9 cellular contexts compared by ENCODE assay signal in the genomic region with DNA sequence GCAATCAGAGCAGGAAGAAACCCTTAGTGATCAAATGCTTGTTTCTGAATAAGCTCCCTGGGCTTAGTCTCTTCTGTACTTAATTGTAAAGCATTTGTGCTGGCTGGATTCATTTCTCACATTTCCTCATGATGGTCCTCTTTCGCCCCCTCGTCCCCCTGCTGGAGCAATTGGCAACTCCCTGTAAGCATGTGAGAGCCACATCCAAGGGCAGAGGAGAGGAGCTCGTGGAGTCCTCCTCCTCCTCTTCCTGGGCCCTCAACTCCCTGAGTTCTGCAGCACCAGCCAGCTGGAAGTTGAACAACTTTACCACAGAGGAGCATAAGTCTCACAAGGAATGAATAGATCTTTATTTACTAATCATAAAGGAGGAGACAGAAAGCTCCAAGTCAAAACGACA. TPM values are rescaled to one million over a fixed set of nuclear protein-coding genes. Genes with fewer than 3 reads are reported as not detected.
DNase-seq lines count a peak whose midpoint lies in the region; ATAC-seq and TF ChIP-seq lines count a peak whose summit lies in the region.
"Had no signal": no experiment of that assay in that cellular context is flagged by ENCODE, and none has a peak within 500 bp of the region (broad histone marks: within the 10 kb centered on the region; RNA-seq: fewer than 3 reads in every experiment).

No MANE protein-coding gene starts in this region.

- no TSS peak for BruUV-seq in Panc1 (replicated peaks; lab: Mats Ljungman, UMichigan)

- H3K9me3 ChIP-seq in Panc1 (ENCODE audit: control insufficient read depth, insufficient read depth, low read depth, low read length), result no peaks in the 10 kb centered on the region
- H3K9me3 ChIP-seq: gastrocnemius medialis had no signal

- ATAC-seq in Panc1, result peak; percentile 70
- no peak for ATAC-seq in HG02973 (IDR thresholded peaks at IDR 0.05; ENCODE audit: unreplicated experiment)
- ATAC-seq: gastrocnemius medialis had no signal

- no peaks in the 10 kb centered on the region; the same call in 1 of the 2 replicates for H3K36me3 ChIP-seq in Panc1 (ENCODE audit: control insufficient read depth, insufficient read depth, low read length)
- H3K36me3 ChIP-seq: gastrocnemius medialis had no signal

- DNase-seq in 8988T (peak; percentile 19), ELF-1 (ENCODE audit: low read depth, low spot score) (peak; percentile 27), Panc1 (ENCODE audit: low read depth, low spot score) (no peak), fibroblast of mammary gland (ENCODE audit: low read depth) (peak; percentile 11), GM03348 (ENCODE audit: low spot score) (no peak)
- no peak for DNase-seq in stimulated activated CD8-positive, alpha-beta memory T cell treated with anti-CD3 and anti-CD28 coated beads, Interleukin-4, amount 100 ng/mL, for 48 hours
- no peak for DNase-seq in activated naive CD4-positive, alpha-beta T cell treated with Interleukin-2 at 50 U/mL for 16 hours
- DNase-seq: gastrocnemius medialis had no signal

- H3K27ac ChIP-seq in Panc1 (ENCODE audit: low read length), result no peak overlapping the region
- H3K27ac ChIP-seq: gastrocnemius medialis had no signal

- H3K27me3 ChIP-seq in Panc1 (ENCODE audit: control insufficient read depth, insufficient read depth, low read length), result no peaks in the 10 kb centered on the region
- H3K27me3 ChIP-seq: gastrocnemius medialis had no signal

- CTCF ChIA-PET in Panc1 (lab: Charles Lee), result interaction anchor here (0.6 to 0.8 kb wide), 2 partner anchors 18 to 430 kb away, joined by 3 read pairs; no protein-coding TSS in a partner anchor

- no peak overlapping the region for H3K4me3 ChIP-seq in Panc1 (ENCODE audit: low read depth in 2 of 2, low read length in 2 of 2)
- no peak overlapping the region for H3K4me3 ChIP-seq in fibroblast of mammary gland (ENCODE audit: control insufficient read depth, low read depth, low read length)
- H3K4me3 ChIP-seq: gastrocnemius medialis had no signal

- TF ChIP-seq CTCF in Panc1 (IDR thresholded peaks at IDR 0.05) (peak; percentile 32; the same call in 1 of the 2 replicates), fibroblast of mammary gland (conservative IDR thresholded peaks at IDR 0.05; ENCODE audit: control insufficient read depth, insufficient read depth, low read depth, low read length) (peak; percentile 20)

- no peaks in the 10 kb centered on the region for H3K4me1 ChIP-seq in Panc1 (ENCODE audit: control insufficient read depth, insufficient read depth, low read length)
- H3K4me1 ChIP-seq: gastrocnemius medialis had no signal

- POLR2A ChIA-PET in Panc1 (lab: Charles Lee), result no interaction called here

- intact Hi-C loops in Panc1 (cut with micrococcal nuclease; ENCODE audit: unreplicated experiment), result no loop called here

- in situ Hi-C loops in Panc1 (cut with HindIII; ENCODE audit: low pct_unique_long_range_greater_than_20kb, low sequenced_read_pairs), result no loop called here

RNA-seq across cellular contexts. Expression of gene ANKEF1, which starts 12.6 kb away (rescaled TPM):
- total RNA-seq in Panc1 (2021; ENCODE audit: unreplicated experiment), result 6.3 TPM
- polyA plus RNA-seq in Panc1 (2012; ENCODE audit: insufficient read length), result 3.2 TPM

Comparison
In these comparisons a context has a peak if more than half of its experiments do, and no peak if none do; other contexts are left out.
1. DNase-seq: peak in 8988T (single experiment), ELF-1 (single experiment) and fibroblast of mammary gland (single experiment); none in Panc1 (single experiment), stimulated activated CD8-positive, alpha-beta memory T cell treated with anti-CD3 and anti-CD28 coated beads, Interleukin-4, amount 100 ng/mL, for 48 hours (single experiment), activated naive CD4-positive, alpha-beta T cell treated with Interleukin-2 at 50 U/mL for 16 hours (single experiment) and GM03348 (single experiment).